ENCODE assay signal across 27 cellular contexts in the genomic region with DNA sequence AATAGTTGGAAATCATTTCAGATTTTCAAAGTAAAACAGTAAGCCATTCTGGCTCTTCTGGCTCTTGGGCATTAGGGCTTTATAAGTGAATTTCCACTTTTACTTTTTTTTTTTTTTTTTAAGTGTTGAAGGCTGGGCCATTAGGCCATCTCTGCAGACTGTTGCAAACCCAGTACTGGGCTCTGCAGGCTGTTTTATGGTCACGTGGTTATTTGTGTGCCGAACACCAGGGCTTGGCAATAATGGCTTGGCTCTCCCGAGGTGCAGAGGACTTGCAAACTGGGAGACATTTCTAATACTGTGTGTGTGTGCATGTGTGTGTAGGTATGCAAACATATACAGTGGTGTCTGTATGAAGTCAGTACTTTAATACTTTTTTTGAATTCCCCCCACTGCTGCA.
"Had no signal": no experiment of that assay in that cellular context is flagged by ENCODE, and none has a peak within 500 bp of the region (broad histone marks: within the 10 kb centered on the region; RNA-seq: fewer than 3 reads in every experiment).

No MANE protein-coding gene starts in this region.

- H3K9me3 Mint-ChIP-seq: naive B cell; natural killer cell; stimulated activated naive CD8-positive, alpha-beta T cell treated with anti-CD3 and anti-CD28 coated beads, Interleukin-15, Interleukin-2, amounts not matched to agents 100 ng/mL and 50 ng/mL, for 24 hours had no signal

- H3K27me3 Mint-ChIP-seq: stimulated activated naive CD8-positive, alpha-beta T cell treated with anti-CD3 and anti-CD28 coated beads, Interleukin-15, Interleukin-2, amounts not matched to agents 100 ng/mL and 50 ng/mL, for 24 hours had no signal

- DNase-seq: islet precursor cell; left ventricle myocardium superior; lower lobe of right lung; mammary epithelial cell; mesenchymal stem cell; naive B cell; natural killer cell; pancreas; posterior cingulate gyrus; retina; right cardiac atrium; stimulated activated CD4-positive, alpha-beta T cell treated with anti-CD3 and anti-CD28 coated beads, Interleukin-12 subunit alpha, Interleukin-12 subunit beta, amount 100 ng/mL, for 4 hours; stimulated activated CD4-positive, alpha-beta T cell treated with anti-CD3 and anti-CD28 coated beads, Interleukin-15, amount 100 ng/mL, for 24 hours; stimulated activated CD4-positive, alpha-beta T cell treated with anti-CD3 and anti-CD28 coated beads, Interleukin-2, amount 100 ng/mL, for 24 hours; stimulated activated CD4-positive, alpha-beta T cell treated with anti-CD3 and anti-CD28 coated beads, Interleukin-4, amount 100 ng/mL, for 1 hour; stimulated activated naive CD4-positive, alpha-beta T cell; tibial artery; trophoblast cell; upper lobe of right lung had no signal

- H3K4me3 Mint-ChIP-seq: mesothelial cell of epicardium; naive B cell; natural killer cell; stimulated activated naive CD8-positive, alpha-beta T cell treated with anti-CD3 and anti-CD28 coated beads, Interleukin-15, Interleukin-2, amounts not matched to agents 100 ng/mL and 50 ng/mL, for 24 hours had no signal

- H3K27me3 ChIP-seq: hepatocyte, pancreas, suprapubic skin, tibial artery, upper lobe of right lung had no signal

- H3K36me3 ChIP-seq: lower lobe of right lung, pancreas, prostate gland, suprapubic skin, thoracic aorta, tibial artery, upper lobe of right lung had no signal

- H3K4me3 ChIP-seq: hepatocyte, lower lobe of right lung, pancreas, prostate gland, skin epidermis, suprapubic skin, thoracic aorta, tibial artery, upper lobe of right lung had no signal

- ATAC-seq: left ventricle myocardium superior, lower lobe of right lung, natural killer cell, pancreas, right cardiac atrium, sciatic nerve, upper lobe of right lung had no signal

- H3K4me2 ChIP-seq: hepatocyte had no signal

- H3K27ac Mint-ChIP-seq: mesothelial cell of epicardium; naive B cell; natural killer cell; stimulated activated naive CD8-positive, alpha-beta T cell treated with anti-CD3 and anti-CD28 coated beads, Interleukin-15, Interleukin-2, amounts not matched to agents 100 ng/mL and 50 ng/mL, for 24 hours had no signal

- H3K4me1 ChIP-seq: lower lobe of right lung, pancreas, prostate gland, suprapubic skin, upper lobe of right lung had no signal

- H2AFZ ChIP-seq: hepatocyte had no signal

- H3K36me3 Mint-ChIP-seq: mesothelial cell of epicardium, naive B cell, natural killer cell had no signal

- H3K79me2 ChIP-seq: hepatocyte had no signal

- H3K27ac ChIP-seq: hepatocyte, lower lobe of right lung, pancreas, prostate gland, suprapubic skin, thoracic aorta, tibial artery, upper lobe of right lung had no signal

- H3K4me1 Mint-ChIP-seq: naive B cell had no signal
